In the genomic region with DNA sequence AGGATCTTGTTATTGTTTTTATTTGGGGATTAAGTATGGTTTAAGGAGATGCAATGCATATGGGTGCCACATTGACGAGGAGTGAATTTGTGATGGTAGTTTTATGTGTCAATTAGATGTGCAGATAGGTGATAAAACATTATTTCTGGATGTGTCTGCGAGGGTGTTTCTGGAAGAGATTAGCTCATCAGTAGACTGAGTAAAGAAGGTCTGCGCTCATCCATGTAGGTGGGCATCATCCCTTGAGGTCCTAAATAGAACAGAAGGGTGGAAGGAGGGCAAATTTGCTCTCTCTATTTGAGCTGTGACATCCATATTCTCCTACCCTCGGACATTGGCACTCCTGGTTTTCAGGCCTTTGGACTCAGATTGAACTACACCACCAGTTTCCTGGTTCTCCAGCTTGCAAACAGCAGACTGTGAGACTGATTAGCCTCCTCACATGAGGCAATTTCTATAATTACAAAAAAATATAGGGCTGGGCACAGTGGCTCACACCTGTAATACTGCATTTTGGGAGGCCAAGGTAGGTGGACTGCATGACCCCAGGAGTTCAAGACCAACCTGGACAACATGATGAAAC, we compare ENCODE assay signal across 8 cellular contexts.
"Had no signal": no experiment of that assay in that cellular context is flagged by ENCODE, and none has a peak within 500 bp of the region (broad histone marks: within the 10 kb centered on the region; RNA-seq: fewer than 3 reads in every experiment).

No MANE protein-coding gene starts in this region.

- DNase-seq: GDM1, GF-D8 had no signal

- FAIRE-seq: G401.6, GM12878, GM12891, GM12892, GM18507, GM19239 had no signal

- ATAC-seq: GM12878 had no signal

- H3K4me3 ChIP-seq: GM12878 had no signal
